ENCODE assay signal across 1 cellular context in the genomic region with DNA sequence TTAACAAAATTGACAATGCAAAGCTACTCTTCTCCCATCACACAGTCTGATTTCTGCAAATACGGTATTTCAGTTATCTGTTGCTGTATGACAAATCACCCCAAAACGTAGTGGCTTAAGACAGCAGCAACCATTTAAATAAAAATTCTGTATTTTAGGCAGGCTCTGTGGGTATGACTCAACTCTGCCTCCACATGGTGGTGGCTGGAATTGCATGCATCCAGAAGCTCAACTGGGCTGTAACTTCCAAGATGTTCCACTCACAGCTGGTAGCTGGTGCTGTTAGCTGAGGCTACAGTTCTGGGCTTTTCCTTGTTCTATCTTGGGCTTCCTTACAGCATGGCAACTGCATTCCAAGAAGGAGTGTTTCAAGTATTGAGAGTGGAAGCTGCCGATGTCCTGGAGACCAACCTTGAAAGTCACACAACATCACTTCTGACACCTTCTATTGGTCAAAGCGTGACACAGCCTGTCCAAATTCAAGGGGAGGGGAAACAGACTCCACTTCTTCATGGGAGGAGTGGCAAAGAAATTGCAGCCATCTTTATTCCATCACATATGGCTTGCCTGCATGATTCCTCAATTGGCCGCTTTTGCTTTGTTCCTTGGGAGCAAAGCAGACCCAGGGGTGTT.
TF ChIP-seq lines count a peak whose summit lies in the region.

No MANE protein-coding gene starts in this region.

TF ChIP-seq in endothelial cell of umbilical vein, 7 proteins besides CTCF, POLR2A, EP300 and RAD21 (continued from another document):
- TF ChIP-seq POLR2AphosphoS5 (IDR thresholded peaks at IDR 0.05; ENCODE audit: insufficient read depth, low read depth, low read length): no peak
TF ChIP-seq in endothelial cell of umbilical vein: peak in this region for 0.
